1 cellular context compared by ENCODE assay signal in genomic region chr9:34603610-34604231, GRCh38.
TF ChIP-seq lines count a peak whose summit lies in the region.

No MANE protein-coding gene starts in this region.

TF ChIP-seq in SK-N-SH treated with all-trans-retinoic acid at 6 μM for 48 hours, 23 proteins besides CTCF, POLR2A, EP300 and RAD21 (continued from another document):
- TF ChIP-seq PATZ1 (CRISPR knock-in tag; IDR thresholded peaks at IDR 0.05; ENCODE audit: borderline replicate concordance) = no peak
- no peak for TF ChIP-seq TOX (CRISPR knock-in tag; IDR thresholded peaks at IDR 0.05; ENCODE audit: borderline replicate concordance)
- TF ChIP-seq, protein P1, sequence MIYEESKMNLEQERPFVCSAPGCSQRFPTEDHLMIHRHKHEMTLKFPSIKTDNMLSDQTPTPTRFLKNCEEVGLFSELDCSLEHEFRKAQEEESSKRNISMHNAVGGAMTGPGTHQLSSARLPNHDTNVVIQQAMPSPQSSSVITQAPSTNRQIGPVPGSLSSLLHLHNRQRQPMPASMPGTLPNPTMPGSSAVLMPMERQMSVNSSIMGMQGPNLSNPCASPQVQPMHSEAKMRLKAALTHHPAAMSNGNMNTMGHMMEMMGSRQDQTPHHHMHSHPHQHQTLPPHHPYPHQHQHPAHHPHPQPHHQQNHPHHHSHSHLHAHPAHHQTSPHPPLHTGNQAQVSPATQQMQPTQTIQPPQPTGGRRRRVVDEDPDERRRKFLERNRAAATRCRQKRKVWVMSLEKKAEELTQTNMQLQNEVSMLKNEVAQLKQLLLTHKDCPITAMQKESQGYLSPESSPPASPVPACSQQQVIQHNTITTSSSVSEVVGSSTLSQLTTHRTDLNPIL (CRISPR knock-in tag; IDR thresholded peaks at IDR 0.05; ENCODE audit: low read depth) = no peak
- TF ChIP-seq POU6F1 (CRISPR knock-in tag; IDR thresholded peaks at IDR 0.05; ENCODE audit: borderline replicate concordance, low read depth) = no peak
